ENCODE assay signal across 8 cellular contexts in genomic region chr16:84643180-84643583, GRCh38. TPM values are rescaled to one million over a fixed set of nuclear protein-coding genes. Genes with fewer than 3 reads are reported as not detected.
DNase-seq lines count a peak whose midpoint lies in the region; ATAC-seq lines count a peak whose summit lies in the region.

No MANE protein-coding gene starts in this region.

- peak overlapping the region; percentile 30 for H3K27ac ChIP-seq in layer of hippocampus (ENCODE audit: low read depth, low read length)
- peak overlapping the region; percentile 59 for H3K27ac ChIP-seq in urinary bladder (ENCODE audit: low read depth)

- no peak overlapping the region for H3K4me3 ChIP-seq in urinary bladder (ENCODE audit: low read depth, low read length)

- no peaks in the 10 kb centered on the region for H3K4me1 ChIP-seq in urinary bladder (ENCODE audit: insufficient read depth)

- no peaks in the 10 kb centered on the region for H3K36me3 ChIP-seq in urinary bladder (ENCODE audit: insufficient read depth)

- no peaks in the 10 kb centered on the region for H3K27me3 ChIP-seq in layer of hippocampus (ENCODE audit: control insufficient read depth, insufficient read depth, low read length)

- WGBS in urinary bladder: 19% methylated on average over 8 of the region's 8 CpGs

- ATAC-seq in HG02970 (IDR thresholded peaks at IDR 0.05; ENCODE audit: low FRiP score, unreplicated experiment) (no peak), HG02642 (IDR thresholded peaks at IDR 0.05; ENCODE audit: poor library complexity, unreplicated experiment) (no peak)

- DNase-seq in NCI-H2107 treated with DMSO at 0.1 percent for 48 hours (lab: John Stamatoyannopoulos, UW; ENCODE audit: unreplicated experiment) (peak; percentile 22), NCI-H2107 (lab: John Stamatoyannopoulos, UW) (no peak), amniotic stem cell (lab: John Stamatoyannopoulos, UW) (peak; percentile 84), COLO668 (lab: John Stamatoyannopoulos, UW; ENCODE audit: unreplicated experiment) (no peak)

RNA-seq across cellular contexts. Expression of gene KLHL36, which starts 5.1 kb away (rescaled TPM):
- total RNA-seq in urinary bladder: 41.2 TPM
- polyA plus RNA-seq in urinary bladder: 34.8 TPM

RNA-seq across cellular contexts. Expression of gene COTL1, which starts 25.3 kb away (rescaled TPM):
- total RNA-seq in urinary bladder: 31.8 TPM
- polyA plus RNA-seq in urinary bladder: 82.7 TPM

RNA-seq across cellular contexts. Expression of gene USP10, which starts 56.6 kb away (rescaled TPM):
- total RNA-seq in urinary bladder: 44.6 TPM
- polyA plus RNA-seq in urinary bladder: 39.5 TPM

Comparison
In these comparisons a context has a peak if more than half of its experiments do, and no peak if none do; other contexts are left out.
1. DNase-seq: peak in NCI-H2107 treated with DMSO at 0.1 percent for 48 hours (single experiment) and amniotic stem cell (single experiment); none in NCI-H2107 (single experiment) and COLO668 (single experiment).